ENCODE assay signal across 18 cellular contexts in genomic region chr6:10662207-10662606, GRCh38. TPM values are rescaled to one million over a fixed set of nuclear protein-coding genes. Genes with fewer than 3 reads are reported as not detected.
A peak's percentile ranks its signal among the peaks of the same experiment; 100 is the strongest.
DNase-seq lines count a peak whose midpoint lies in the region; ATAC-seq lines count a peak whose summit lies in the region.
"Had no signal": no experiment of that assay in that cellular context is flagged by ENCODE, and none has a peak within 500 bp of the region (broad histone marks: within the 10 kb centered on the region; RNA-seq: fewer than 3 reads in every experiment).

No MANE protein-coding gene starts in this region.

- ATAC-seq in Right ventricle myocardium inferior (no peak), left cardiac atrium (no peak)
- ATAC-seq: A549; CD8-positive, alpha-beta T cell had no signal

- H3K4ac ChIP-seq in trophoblast cell (ENCODE audit: low read depth, low read length), result no peak overlapping the region

- no peak overlapping the region for H3K4me2 ChIP-seq in trophoblast cell (ENCODE audit: low read length)
- H3K4me2 ChIP-seq: A549; BLaER1 treated with 17β-estradiol and CSF1 and Interleukin-3, amounts not matched to agents 10 nM and 100 nM had no signal

- no peak overlapping the region for H2BK120ac ChIP-seq in trophoblast cell (ENCODE audit: insufficient read depth, low read length, poor library complexity)

- H4K8ac ChIP-seq in trophoblast cell (ENCODE audit: low read depth, low read length), result no peak overlapping the region

- H4K12ac ChIP-seq in trophoblast cell (ENCODE audit: low read depth, low read length), result no peak overlapping the region

- peaks cover 1% of the 10 kb centered on the region for H3K9me3 ChIP-seq in trophoblast cell (ENCODE audit: insufficient read depth, low read depth, low read length)
- H3K9me3 ChIP-seq: Caco-2 had no signal

- no peak overlapping the region for H3K27ac ChIP-seq in trophoblast cell (ENCODE audit: low read depth, low read length)
- H3K27ac ChIP-seq: 22Rv1; A549; BLaER1 treated with 17β-estradiol and CSF1 and Interleukin-3, amounts not matched to agents 10 nM and 100 nM; C4-2B had no signal

- no peak overlapping the region for H3K9ac ChIP-seq in trophoblast cell (ENCODE audit: low read length)
- H3K9ac ChIP-seq: BLaER1 treated with 17β-estradiol and CSF1 and Interleukin-3, amounts not matched to agents 10 nM and 100 nM had no signal

- H3K79me2 ChIP-seq in trophoblast cell (ENCODE audit: control insufficient read depth, insufficient read depth, low read length, poor library complexity), result no peaks in the 10 kb centered on the region

- no peak overlapping the region for H3K27ac Mint-ChIP-seq in immature natural killer cell
- H3K27ac Mint-ChIP-seq: B cell; CD4-positive, alpha-beta T cell; CD8-positive, alpha-beta T cell had no signal

- H3K36me3 Mint-ChIP-seq in immature natural killer cell, result no peaks in the 10 kb centered on the region
- H3K36me3 Mint-ChIP-seq: CD8-positive, alpha-beta T cell had no signal

- intact Hi-C loops in Right ventricle myocardium inferior (cut with DNase I) (no loop called here), left cardiac atrium (cut with DNase I) (no loop called here)

- no peak overlapping the region for H2AFZ ChIP-seq in trophoblast cell (ENCODE audit: insufficient read depth, low read length, poor library complexity)

- H3K9me3 Mint-ChIP-seq in immature natural killer cell, result no peaks in the 10 kb centered on the region

- no peak overlapping the region for H4K91ac ChIP-seq in trophoblast cell (ENCODE audit: low read depth, low read length)

- no peaks in the 10 kb centered on the region for H3K27me3 ChIP-seq in trophoblast cell (ENCODE audit: insufficient read depth, low read length)
- H3K27me3 ChIP-seq: BLaER1 treated with 17β-estradiol and CSF1 and Interleukin-3, amounts not matched to agents 10 nM and 100 nM had no signal

- no peak overlapping the region for H3K14ac ChIP-seq in trophoblast cell (ENCODE audit: low read length)

- H2BK12ac ChIP-seq in trophoblast cell (ENCODE audit: low read length), result no peak overlapping the region

- no CpG with 5 or more reads among the region's 8 CpGs for WGBS in trophoblast cell (ENCODE audit: extremely low coverage, insufficient coverage, insufficient read length)

- H3K4me3 Mint-ChIP-seq in immature natural killer cell, result no peak overlapping the region
- H3K4me3 Mint-ChIP-seq: B cell; CD4-positive, alpha-beta T cell; CD8-positive, alpha-beta T cell had no signal

- peaks cover 6 to 15% (median 6%) of the 10 kb centered on the region in 3 donors for H3K27me3 Mint-ChIP-seq in immature natural killer cell (ENCODE audit: low read depth in 3 of 3)

- no peaks in the 10 kb centered on the region for H3K36me3 ChIP-seq in trophoblast cell (ENCODE audit: control insufficient read depth in 1 of 2, insufficient read depth in 2 of 2, low read length in 2 of 2)
- H3K36me3 ChIP-seq: BLaER1 treated with 17β-estradiol and CSF1 and Interleukin-3, amounts not matched to agents 10 nM and 100 nM had no signal

- H3K4me1 ChIP-seq in trophoblast cell (ENCODE audit: control insufficient read depth in 1 of 2, insufficient read depth in 2 of 2, low read length in 2 of 2), result no peaks in the 10 kb centered on the region
- H3K4me1 ChIP-seq: A549, Caco-2 had no signal

- H3K4me3 ChIP-seq in trophoblast cell (ENCODE audit: low read depth, low read length), result no peak overlapping the region
- H3K4me3 ChIP-seq: A549; BLaER1 treated with 17β-estradiol and CSF1 and Interleukin-3, amounts not matched to agents 10 nM and 100 nM had no signal

- no peaks in the 10 kb centered on the region for H3K4me1 Mint-ChIP-seq in immature natural killer cell

- H2BK5ac ChIP-seq in trophoblast cell (ENCODE audit: low read depth, low read length, poor library complexity), result no peak overlapping the region

- H3K18ac ChIP-seq in trophoblast cell (ENCODE audit: low read length), result no peak overlapping the region

- peaks cover 4% of the 10 kb centered on the region for H3K79me1 ChIP-seq in trophoblast cell (ENCODE audit: low read length)

- DNase-seq in Right ventricle myocardium inferior (ENCODE audit: missing footprints) (peak; percentile 54), left cardiac atrium (no peak), left kidney (ENCODE audit: low read depth, low spot score) (peak; percentile 23), trophoblast cell (peak; percentile 48 to 77), immature natural killer cell (no peak), mucosa of gallbladder (ENCODE audit: low spot score) (no peak)
- DNase-seq: AML-193; Caco-2; Calu3; CD4-positive, alpha-beta T cell; CD8-positive, alpha-beta T cell; DMS79 treated with DMSO at 0.1 percent for 48 hours; GF-D8 had no signal

- H2AK5ac ChIP-seq in trophoblast cell (ENCODE audit: low read length), result no peak overlapping the region

- no peak overlapping the region for H3K23ac ChIP-seq in trophoblast cell (ENCODE audit: low read length)

RNA-seq across cellular contexts. Expression of gene C6orf52, which starts 32.2 kb away (rescaled TPM):
- total RNA-seq in Right ventricle myocardium inferior (0.49 TPM), left cardiac atrium (not detected), mucosa of gallbladder (0.69 TPM)
- 3.5 and 4.0 TPM in 2 replicates for polyA plus RNA-seq in trophoblast cell (2013)
- 1 to 10 TPM in 2 of 3 donors, not detected in 1; 3.1 to 3.3 TPM for polyA plus RNA-seq in immature natural killer cell
- total RNA-seq: Calu3; CD4-positive, alpha-beta T cell; CD8-positive, alpha-beta T cell had no signal

RNA-seq across cellular contexts. Expression of gene PAK1IP1, which starts 32.6 kb away (rescaled TPM):
- total RNA-seq in Right ventricle myocardium inferior (11.5 TPM), left cardiac atrium (10 to 100 TPM in 1 of 2 donors, 1 to 10 TPM in 1; 9.0 to 14.9 TPM), mucosa of gallbladder (7.3 TPM)
- 16.1 and 16.9 TPM in 2 replicates for polyA plus RNA-seq in trophoblast cell (2013)
- 10 to 100 TPM in 2 of 3 donors, 1 to 10 TPM in 1; 7.1 to 16.3 (median 10.0) TPM for polyA plus RNA-seq in immature natural killer cell

Comparison
In these comparisons a context has a peak if more than half of its experiments do, and no peak if none do; other contexts are left out.
1. DNase-seq: peak in Right ventricle myocardium inferior (single experiment), left kidney (single experiment) and trophoblast cell (2 of 2); none in left cardiac atrium (single experiment), immature natural killer cell (0 of 3) and mucosa of gallbladder (single experiment).